ENCODE assay signal across 18 cellular contexts in genomic region chr1:85267313-85267712, GRCh38.
"Had no signal": no experiment of that assay in that cellular context is flagged by ENCODE, and none has a peak within 500 bp of the region (broad histone marks: within the 10 kb centered on the region; RNA-seq: fewer than 3 reads in every experiment).

No MANE protein-coding gene starts in this region.

- H2AFZ ChIP-seq: hepatocyte had no signal

- H3K4me2 ChIP-seq: hepatocyte had no signal

- H3K27me3 ChIP-seq: esophagus squamous epithelium, hepatocyte, sigmoid colon, stomach had no signal

- DNase-seq: effector memory CD8-positive, alpha-beta T cell; esophagus squamous epithelium; foreskin fibroblast; head of caudate nucleus; kidney glomerular epithelial cell; mammary epithelial cell; naive thymus-derived CD4-positive, alpha-beta T cell; nephron progenitor cell; posterior cingulate gyrus; sigmoid colon; stimulated activated CD4-positive, alpha-beta T cell treated with anti-CD3 and anti-CD28 coated beads, Interleukin-12 subunit alpha, Interleukin-12 subunit beta, amount 100 ng/mL, for 4 hours; stimulated activated naive CD4-positive, alpha-beta T cell; stomach; substantia nigra; trophoblast cell had no signal

- H3K27ac ChIP-seq: esophagus squamous epithelium, hepatocyte, sigmoid colon, skin epidermis, stomach, thoracic aorta had no signal

- H3K9me3 ChIP-seq: esophagus squamous epithelium, sigmoid colon, stomach, thoracic aorta had no signal

- H3K4me3 ChIP-seq: esophagus squamous epithelium, hepatocyte, sigmoid colon, skin epidermis, stomach, thoracic aorta had no signal

- ATAC-seq: effector memory CD8-positive, alpha-beta T cell; naive thymus-derived CD4-positive, alpha-beta T cell had no signal
